In genomic region chr12:70994217-70994788, GRCh38 we compare ENCODE assay signal across 12 cellular contexts.
DNase-seq lines count a peak whose midpoint lies in the region; ATAC-seq and TF ChIP-seq lines count a peak whose summit lies in the region.
"Had no signal": no experiment of that assay in that cellular context is flagged by ENCODE, and none has a peak within 500 bp of the region (broad histone marks: within the 10 kb centered on the region; RNA-seq: fewer than 3 reads in every experiment).

No MANE protein-coding gene starts in this region.

- no peaks in the 10 kb centered on the region for H3K27me3 Mint-ChIP-seq in activated naive CD4-positive, alpha-beta T cell treated with anti-CD3 and anti-CD28 coated beads for 36 hours (ENCODE audit: low read depth)
- H3K27me3 Mint-ChIP-seq: stimulated activated memory B cell treated with anti-CD40 and anti-IgM and Interleukin-4, amounts not matched to agents 10 μg/mL and 1 μg/mL and 100 μg/mL, for 72 hours had no signal

- no peaks in the 10 kb centered on the region for H3K4me1 Mint-ChIP-seq in activated naive CD4-positive, alpha-beta T cell treated with anti-CD3 and anti-CD28 coated beads for 36 hours (ENCODE audit: low read depth)
- H3K4me1 Mint-ChIP-seq: mesothelial cell of epicardium; stimulated activated memory B cell treated with anti-CD40 and anti-IgM and Interleukin-4, amounts not matched to agents 10 μg/mL and 1 μg/mL and 100 μg/mL, for 72 hours had no signal

- peaks cover 0 to 5% (median 0%) of the 10 kb centered on the region in 4 donors for H3K4me1 ChIP-seq in upper lobe of left lung

- H3K27me3 ChIP-seq in MG63 (no peaks in the 10 kb centered on the region), upper lobe of left lung (no peaks in the 10 kb centered on the region)

- H3K27ac ChIP-seq in upper lobe of left lung, result peak overlapping the region in 2 of 4 donors; percentile 31 to 51

- TF ChIP-seq CTCF in choroid plexus epithelial cell (conservative IDR thresholded peaks at IDR 0.05; ENCODE audit: low read depth, low read length) (no peak), upper lobe of left lung (IDR thresholded peaks at IDR 0.05) (no peak)

- TF ChIP-seq POLR2A in upper lobe of left lung (IDR thresholded peaks at IDR 0.05), result no peak

- ATAC-seq in upper lobe of left lung (ENCODE audit: low FRiP score in 2 of 2) (peak; percentile 43 to 90), GM18858 (IDR thresholded peaks at IDR 0.05; ENCODE audit: unreplicated experiment) (no peak)
- ATAC-seq: esophagus mucosa; stimulated activated memory B cell treated with anti-CD40 and anti-IgM and Interleukin-4, amounts not matched to agents 10 μg/mL and 1 μg/mL and 100 μg/mL, for 72 hours had no signal

- TF ChIP-seq EP300 in upper lobe of left lung (IDR thresholded peaks at IDR 0.05), result peak in 2 of 4 donors; percentile 25 to 39

- peak; percentile 43 for DNase-seq in MG63
- DNase-seq in choroid plexus epithelial cell (ENCODE audit: low read depth), result peak; percentile 96
- peak; percentile 4 for DNase-seq in medulla oblongata (ENCODE audit: extremely low spot score)
- DNase-seq in upper lobe of left lung, result no peak
- no peak for DNase-seq in activated naive CD4-positive, alpha-beta T cell treated with anti-CD3 and anti-CD28 coated beads for 36 hours
- DNase-seq in germinal center (ENCODE audit: low spot score), result no peak
- DNase-seq: activated CD4-positive, alpha-beta T cell treated with anti-CD3 and anti-CD28 coated beads for 48 hours; SIG-M5 had no signal

- no peaks in the 10 kb centered on the region for H3K9me3 ChIP-seq in MG63
- no peaks in the 10 kb centered on the region for H3K9me3 ChIP-seq in upper lobe of left lung

- H3K4me3 Mint-ChIP-seq in activated naive CD4-positive, alpha-beta T cell treated with anti-CD3 and anti-CD28 coated beads for 36 hours, result no peak overlapping the region
- H3K4me3 Mint-ChIP-seq: mesothelial cell of epicardium; stimulated activated memory B cell treated with anti-CD40 and anti-IgM and Interleukin-4, amounts not matched to agents 10 μg/mL and 1 μg/mL and 100 μg/mL, for 72 hours had no signal

- no peaks in the 10 kb centered on the region for H3K36me3 ChIP-seq in MG63
- H3K36me3 ChIP-seq in upper lobe of left lung, result no peaks in the 10 kb centered on the region

- H3K27ac Mint-ChIP-seq in activated naive CD4-positive, alpha-beta T cell treated with anti-CD3 and anti-CD28 coated beads for 36 hours, result no peak overlapping the region
- H3K27ac Mint-ChIP-seq: mesothelial cell of epicardium; stimulated activated memory B cell treated with anti-CD40 and anti-IgM and Interleukin-4, amounts not matched to agents 10 μg/mL and 1 μg/mL and 100 μg/mL, for 72 hours had no signal

- CTCF ChIA-PET in activated naive CD4-positive, alpha-beta T cell treated with anti-CD3 and anti-CD28 coated beads for 36 hours (lab: Charles Lee), result no interaction called here

- H3K9me3 Mint-ChIP-seq in activated naive CD4-positive, alpha-beta T cell treated with anti-CD3 and anti-CD28 coated beads for 36 hours, result no peaks in the 10 kb centered on the region
- H3K9me3 Mint-ChIP-seq: mesothelial cell of epicardium; stimulated activated memory B cell treated with anti-CD40 and anti-IgM and Interleukin-4, amounts not matched to agents 10 μg/mL and 1 μg/mL and 100 μg/mL, for 72 hours had no signal

- intact Hi-C loops in activated naive CD4-positive, alpha-beta T cell treated with anti-CD3 and anti-CD28 coated beads for 36 hours (cut with micrococcal nuclease), result no loop called here

- WGBS in upper lobe of left lung, 2 donors, result 47 to 61% methylated on average over 5 of the region's 5 CpGs

- H3K36me3 Mint-ChIP-seq in activated naive CD4-positive, alpha-beta T cell treated with anti-CD3 and anti-CD28 coated beads for 36 hours (ENCODE audit: low read depth), result no peaks in the 10 kb centered on the region
- H3K36me3 Mint-ChIP-seq: mesothelial cell of epicardium; stimulated activated memory B cell treated with anti-CD40 and anti-IgM and Interleukin-4, amounts not matched to agents 10 μg/mL and 1 μg/mL and 100 μg/mL, for 72 hours had no signal

- H3K4me3 ChIP-seq in MG63 (no peak overlapping the region), choroid plexus epithelial cell (ENCODE audit: low read depth, low read length) (no peak overlapping the region), upper lobe of left lung (no peak overlapping the region)

Comparison
In these comparisons a context has a peak if more than half of its experiments do, and no peak if none do; other contexts are left out.
1. DNase-seq: peak in MG63 (single experiment), choroid plexus epithelial cell (single experiment) and medulla oblongata (single experiment); none in upper lobe of left lung (0 of 2), activated naive CD4-positive, alpha-beta T cell treated with anti-CD3 and anti-CD28 coated beads for 36 hours (single experiment) and germinal center (single experiment).